Comparison of ENCODE assay signal across 13 cellular contexts in genomic region chr1:63772876-63773275, GRCh38. TPM values are rescaled to one million over a fixed set of nuclear protein-coding genes. Genes with fewer than 3 reads are reported as not detected.
A peak's percentile ranks its signal among the peaks of the same experiment; 100 is the strongest.
DNase-seq lines count a peak whose midpoint lies in the region; ATAC-seq and TF ChIP-seq lines count a peak whose summit lies in the region.
"Had no signal": no experiment of that assay in that cellular context is flagged by ENCODE, and none has a peak within 500 bp of the region (broad histone marks: within the 10 kb centered on the region; RNA-seq: fewer than 3 reads in every experiment).

No MANE protein-coding gene starts in this region.

- no peaks in the 10 kb centered on the region for H3K9me3 Mint-ChIP-seq in activated CD4-positive, alpha-beta T cell treated with anti-CD3 and anti-CD28 coated beads, Interleukin-2, amount 10 ng/mL, durations not matched to agents 7 days and 5 days
- H3K9me3 Mint-ChIP-seq in neural progenitor cell: no peaks in the 10 kb centered on the region

- no peak for DNase-seq in activated CD4-positive, alpha-beta T cell treated with anti-CD3 and anti-CD28 coated beads, Interleukin-2, amount 10 ng/mL, durations not matched to agents 7 days and 5 days
- no peak for DNase-seq in activated CD4-positive, alpha-beta T cell treated with anti-CD3 and anti-CD28 coated beads, Interleukin-2, amount 50 U/mL, for 4 hours
- DNase-seq in adipocyte (ENCODE audit: low read depth) (no peak), neural progenitor cell (ENCODE audit: low spot score) (no peak), NCI-H2227 treated with DMSO at 0.1 percent for 48 hours (lab: John Stamatoyannopoulos, UW) (no peak), NCI-H345 treated with DMSO at 0.1 percent for 48 hours (lab: John Stamatoyannopoulos, UW; ENCODE audit: unreplicated experiment) (no peak)
- DNase-seq: activated gamma-delta T cell, HCEC 1CT, midbrain, NCI-H1048, T1000 had no signal

- no peak for TF ChIP-seq CTCF in neural progenitor cell (IDR thresholded peaks at IDR 0.05)

- no peak for TF ChIP-seq EP300 in Ishikawa (IDR thresholded peaks at IDR 0.05; ENCODE audit: borderline replicate concordance)

- peak overlapping the region; percentile 95 for H3K9ac ChIP-seq in adipocyte (ENCODE audit: low read length)
- no peak overlapping the region for H3K9ac ChIP-seq in neural progenitor cell

- TF ChIP-seq RAD21 in Ishikawa (IDR thresholded peaks at IDR 0.05; ENCODE audit: low read depth): no peak

- no peaks in the 10 kb centered on the region for H3K27me3 ChIP-seq in adipocyte (replicated peaks; ENCODE audit: control insufficient read depth, insufficient read depth, low read length)
- H3K27me3 ChIP-seq in neural progenitor cell: no peaks in the 10 kb centered on the region

- ATAC-seq in esophagus mucosa: no peak

- H3K36me3 ChIP-seq in adipocyte (ENCODE audit: control insufficient read depth, insufficient read depth, low read length, severe bottlenecking) (no peaks in the 10 kb centered on the region), neural progenitor cell (no peaks in the 10 kb centered on the region)

- CTCF ChIA-PET in activated CD4-positive, alpha-beta T cell treated with anti-CD3 and anti-CD28 coated beads, Interleukin-2, amount 10 ng/mL, durations not matched to agents 7 days and 5 days (lab: Charles Lee): no interaction called here

- peaks cover 38% of the 10 kb centered on the region for H3F3A ChIP-seq in neural progenitor cell (ENCODE audit: low read depth)

- H2AFZ ChIP-seq in neural progenitor cell (replicated peaks): no peak overlapping the region

- H3K27ac Mint-ChIP-seq in activated CD4-positive, alpha-beta T cell treated with anti-CD3 and anti-CD28 coated beads, Interleukin-2, amount 10 ng/mL, durations not matched to agents 7 days and 5 days: no peak overlapping the region
- no peak overlapping the region for H3K27ac Mint-ChIP-seq in neural progenitor cell

- POLR2A ChIA-PET in activated CD4-positive, alpha-beta T cell treated with anti-CD3 and anti-CD28 coated beads, Interleukin-2, amount 10 ng/mL, durations not matched to agents 7 days and 5 days (lab: Charles Lee): no interaction called here

- H3K27ac ChIP-seq in neural progenitor cell: no peak overlapping the region

- H3K4me3 ChIP-seq in adipocyte (ENCODE audit: low read length): peak overlapping the region; percentile 96
- H3K4me3 ChIP-seq in neural progenitor cell: peak overlapping the region; percentile 86

- peak overlapping the region; percentile 72 for H3K4me3 Mint-ChIP-seq in activated CD4-positive, alpha-beta T cell treated with anti-CD3 and anti-CD28 coated beads, Interleukin-2, amount 10 ng/mL, durations not matched to agents 7 days and 5 days
- H3K4me3 Mint-ChIP-seq in neural progenitor cell: peak overlapping the region; percentile 96

- H3K36me3 Mint-ChIP-seq in activated CD4-positive, alpha-beta T cell treated with anti-CD3 and anti-CD28 coated beads, Interleukin-2, amount 10 ng/mL, durations not matched to agents 7 days and 5 days (ENCODE audit: low read depth): no peaks in the 10 kb centered on the region
- no peaks in the 10 kb centered on the region for H3K36me3 Mint-ChIP-seq in neural progenitor cell

- peaks cover 15% of the 10 kb centered on the region for H3K4me1 Mint-ChIP-seq in activated CD4-positive, alpha-beta T cell treated with anti-CD3 and anti-CD28 coated beads, Interleukin-2, amount 10 ng/mL, durations not matched to agents 7 days and 5 days
- H3K4me1 Mint-ChIP-seq in neural progenitor cell: peaks cover 50% of the 10 kb centered on the region

- H3K4me1 ChIP-seq in adipocyte (ENCODE audit: control insufficient read depth, insufficient read depth, low read length): peaks cover 29% of the 10 kb centered on the region
- peaks cover 33% of the 10 kb centered on the region for H3K4me1 ChIP-seq in neural progenitor cell

- H3K79me2 ChIP-seq in neural progenitor cell (ENCODE audit: low read depth): peaks cover 36% of the 10 kb centered on the region

- H3K9me3 ChIP-seq in adipocyte (ENCODE audit: control insufficient read depth, low read length) (no peaks in the 10 kb centered on the region), neural progenitor cell (ENCODE audit: low read depth) (no peaks in the 10 kb centered on the region)

- peak overlapping the region; percentile 81 for H3K4me2 ChIP-seq in neural progenitor cell

- peaks cover 66% of the 10 kb centered on the region for H3K27me3 Mint-ChIP-seq in activated CD4-positive, alpha-beta T cell treated with anti-CD3 and anti-CD28 coated beads, Interleukin-2, amount 10 ng/mL, durations not matched to agents 7 days and 5 days
- H3K27me3 Mint-ChIP-seq in neural progenitor cell (ENCODE audit: insufficient read depth, low read depth): peaks cover 6% of the 10 kb centered on the region

- peaks cover 23% of the 10 kb centered on the region for H4K20me1 ChIP-seq in neural progenitor cell (ENCODE audit: low read depth)

TF ChIP-seq in Ishikawa, 13 proteins besides CTCF, POLR2A, EP300 and RAD21:
- TF ChIP-seq TEAD4 (IDR thresholded peaks at IDR 0.05) (no peak), USF1 (IDR thresholded peaks at IDR 0.05) (peak; percentile 69)

RNA-seq across cellular contexts. Expression of gene ROR1, which starts 0.9 kb away (rescaled TPM):
- total RNA-seq in activated CD4-positive, alpha-beta T cell treated with anti-CD3 and anti-CD28 coated beads, Interleukin-2, amount 10 ng/mL, durations not matched to agents 7 days and 5 days: not detected
- total RNA-seq in neural progenitor cell (ENCODE audit: low replicate concordance) (30.3 and 32.0 TPM in 2 replicates), esophagus mucosa (4.4 TPM)
